Comparison of ENCODE assay signal across 27 cellular contexts in the genomic region with DNA sequence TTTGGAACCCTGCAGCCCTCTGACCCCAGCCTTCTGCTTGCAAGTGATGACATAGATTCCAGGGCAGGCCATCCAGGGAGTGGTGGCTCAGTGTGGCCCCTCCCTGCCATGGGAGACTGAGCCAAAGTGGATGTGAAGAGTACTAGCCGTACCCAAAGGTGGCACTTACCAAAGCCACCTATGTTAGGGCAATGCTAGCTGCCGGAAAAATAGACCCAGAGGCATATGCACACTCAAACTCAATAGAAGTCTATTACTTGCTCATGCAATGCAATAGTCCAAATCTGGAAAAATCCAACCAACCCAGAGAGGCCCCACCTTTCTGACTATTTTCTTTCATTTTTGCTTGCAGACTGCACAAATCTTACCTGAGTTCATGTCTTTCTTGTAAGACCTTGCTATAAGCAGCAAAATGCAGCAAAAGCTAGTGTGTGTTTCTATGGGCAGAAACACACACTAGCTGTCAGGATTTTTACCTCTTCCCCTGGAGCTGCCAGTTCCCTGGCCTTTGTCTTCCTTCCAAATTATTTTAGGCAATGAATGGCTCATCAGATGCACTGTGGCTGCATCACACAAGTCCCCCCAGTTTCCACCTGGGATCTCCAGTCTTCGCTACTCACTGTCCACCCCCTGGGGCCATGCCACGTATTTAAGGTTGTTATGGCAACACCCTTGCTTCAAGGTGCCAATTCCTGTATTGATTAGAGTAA.
"Had no signal": no experiment of that assay in that cellular context is flagged by ENCODE, and none has a peak within 500 bp of the region (broad histone marks: within the 10 kb centered on the region; RNA-seq: fewer than 3 reads in every experiment).

No MANE protein-coding gene starts in this region.

- DNase-seq: activated CD4-positive, alpha-beta memory T cell treated with anti-CD3 and anti-CD28 coated beads for 36 hours; activated CD4-positive, alpha-beta T cell treated with anti-CD3 and anti-CD28 coated beads for 36 hours; activated CD4-positive, alpha-beta T cell treated with anti-CD3 and anti-CD28 coated beads, Interleukin-2, amount 10 ng/mL, durations not matched to agents 24 days and 14 days; activated CD4-positive, CD25-positive, alpha-beta regulatory T cell; activated CD4-positive, CD25-positive, alpha-beta regulatory T cell treated with anti-CD3 and anti-CD28 coated beads, Interleukin-2, amount 50 U/mL, for 72 hours; activated CD8-positive, alpha-beta memory T cell treated with anti-CD3 and anti-CD28 coated beads, Interleukin-2, amount 50 U/mL, for 48 hours; activated gamma-delta T cell; activated naive CD4-positive, alpha-beta T cell treated with Interleukin-2 at 50 U/mL for 16 hours; activated naive CD8-positive, alpha-beta T cell treated with anti-CD3 and anti-CD28 coated beads for 36 hours; activated naive CD8-positive, alpha-beta T cell treated with anti-CD3 and anti-CD28 coated beads, Interleukin-2, amount 50 U/mL, for 24 hours; activated T-cell treated with anti-CD3 and anti-CD28 coated beads for 4 hours; activated T-cell treated with anti-CD3 and anti-CD28 coated beads, Interleukin-2, amount 50 U/mL, for 24 hours; activated T-cell treated with anti-CD3 and anti-CD28 coated beads, Interleukin-2, amount 50 U/mL, for 72 hours; adrenal gland; amygdala; body of pancreas; effector CD4-positive, alpha-beta T cell; effector memory CD8-positive, alpha-beta T cell; erythroblast; foreskin keratinocyte; gastrocnemius medialis; glutamatergic neuron; heart left ventricle; T-helper 2 cell had no signal

- H3K27me3 ChIP-seq: body of pancreas, foreskin keratinocyte had no signal

- H3K4me3 ChIP-seq: adrenal gland, body of pancreas, coronary artery, dorsolateral prefrontal cortex, esophagus muscularis mucosa, gastrocnemius medialis, heart left ventricle had no signal

- ATAC-seq: activated CD4-positive, alpha-beta T cell treated with anti-CD3 and anti-CD28 coated beads for 36 hours; activated naive CD8-positive, alpha-beta T cell treated with anti-CD3 and anti-CD28 coated beads, Interleukin-2, amount 50 U/mL, for 24 hours; activated T-cell treated with anti-CD3 and anti-CD28 coated beads, Interleukin-2, amount 50 U/mL, for 72 hours; body of pancreas; effector memory CD8-positive, alpha-beta T cell; foreskin keratinocyte; gastrocnemius medialis; heart left ventricle had no signal

- H3K4me1 ChIP-seq: adrenal gland, foreskin keratinocyte, gastrocnemius medialis had no signal

- H3K27ac ChIP-seq: adrenal gland, body of pancreas, coronary artery, esophagus muscularis mucosa, foreskin keratinocyte, gastrocnemius medialis, heart left ventricle had no signal

- H3K36me3 ChIP-seq: adrenal gland, esophagus muscularis mucosa, gastrocnemius medialis, heart left ventricle had no signal

- H3K9me3 ChIP-seq: adrenal gland, body of pancreas, gastrocnemius medialis had no signal
